Comparison of ENCODE assay signal across 9 cellular contexts in the genomic region with DNA sequence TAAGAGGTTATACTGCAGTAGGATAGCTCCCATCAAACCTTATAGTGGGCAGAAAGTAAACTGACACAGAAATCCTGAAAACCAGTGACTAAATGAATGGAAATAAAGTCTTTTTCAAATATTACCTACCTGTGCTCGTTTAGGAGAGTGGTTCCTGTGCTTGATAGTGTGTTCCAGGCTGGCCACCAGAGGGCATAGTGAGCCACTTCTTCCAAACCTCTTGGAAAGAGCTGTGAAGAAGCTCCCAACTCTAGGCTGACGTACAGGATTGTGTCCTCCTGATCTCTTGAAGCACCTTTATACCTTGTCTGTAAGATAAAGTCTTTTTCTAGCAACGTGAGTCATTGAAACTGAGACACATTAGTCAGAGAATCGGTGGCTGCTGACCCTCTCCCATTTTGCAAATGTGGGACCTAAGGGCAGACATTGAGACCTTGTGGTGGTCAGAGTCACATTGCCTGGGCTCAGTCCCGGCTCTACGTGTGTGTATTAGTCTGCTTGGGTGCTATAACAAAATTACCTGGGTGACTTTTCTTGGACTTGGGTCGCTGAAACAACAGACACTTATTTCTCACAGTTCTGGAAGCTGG. TPM values are rescaled to one million over a fixed set of nuclear protein-coding genes. Genes with fewer than 3 reads are reported as not detected.
DNase-seq lines count a peak whose midpoint lies in the region; ATAC-seq, FAIRE-seq and TF ChIP-seq lines count a peak whose summit lies in the region.
"Had no signal": no experiment of that assay in that cellular context is flagged by ENCODE, and none has a peak within 500 bp of the region (broad histone marks: within the 10 kb centered on the region; RNA-seq: fewer than 3 reads in every experiment).

No MANE protein-coding gene starts in this region.

- no peaks in the 10 kb centered on the region; the same call in 1 of the 2 replicates for H3K36me3 ChIP-seq in PC-9 (ENCODE audit: low read depth)
- peaks cover 0 to 8% (median 3%) of the 10 kb centered on the region in 3 donors for H3K36me3 ChIP-seq in pancreas

- ATAC-seq in GM18868 (IDR thresholded peaks at IDR 0.05; ENCODE audit: unreplicated experiment) (peak; percentile 86), pancreas (peak; percentile 70 to 90 (median 86)), HG03571 (IDR thresholded peaks at IDR 0.05; ENCODE audit: unreplicated experiment) (no peak)

- no peaks in the 10 kb centered on the region for H3K79me2 ChIP-seq in PC-9 (ENCODE audit: low read depth)

- TF ChIP-seq CTCF in AG09319 (IDR thresholded peaks at IDR 0.05; ENCODE audit: low read depth, low read length) (peak; percentile 90), PC-9 (conservative IDR thresholded peaks at IDR 0.05) (peak; percentile 79), pancreas (IDR thresholded peaks at IDR 0.05) (peak; percentile 56 to 76 (median 67))

- BruUV-seq in PC-9 (replicated peaks; lab: Mats Ljungman, UMichigan), result no TSS peak

- FAIRE-seq in pancreas (lab: Jason Lieb, UNC), result peak; percentile 20

- POLR2A ChIA-PET in PC-9 (lab: Charles Lee; ENCODE audit: unreplicated experiment), result no interaction called here

- WGBS in pancreas, 2 donors, result 53 to 56% methylated on average over 7 of the region's 7 CpGs

- H3K27ac ChIP-seq in PC-9, result no peak overlapping the region
- no peak overlapping the region for H3K27ac ChIP-seq in pancreas
- H3K27ac ChIP-seq: skin epidermis had no signal

- H3K9me2 ChIP-seq in PC-9 (ENCODE audit: insufficient read depth), result no peaks in the 10 kb centered on the region

- H4K20me1 ChIP-seq in PC-9 (ENCODE audit: insufficient read depth), result no peaks in the 10 kb centered on the region

- intact Hi-C loops in PC-9 (cut with micrococcal nuclease; ENCODE audit: unreplicated experiment) (loop anchor here (1.0 kb wide), 2 partner anchors 262 to 785 kb away; no protein-coding TSS in a partner anchor), pancreas (cut with DNase I) (loop anchor here in 2 of 3 donors (10.0 kb wide), 1 partner anchor 261 kb away; no protein-coding TSS in a partner anchor)

- H3K27me3 ChIP-seq in PC-9 (ENCODE audit: insufficient read depth, low read depth) (no peaks in the 10 kb centered on the region), pancreas (no peaks in the 10 kb centered on the region)

- H3K4me2 ChIP-seq in PC-9, result no peak overlapping the region

- H2AFZ ChIP-seq in PC-9, result no peak overlapping the region

- no peaks in the 10 kb centered on the region for H3K4me1 ChIP-seq in PC-9 (replicated peaks; ENCODE audit: insufficient read depth)
- no peaks in the 10 kb centered on the region for H3K4me1 ChIP-seq in pancreas

- CTCF ChIA-PET in PC-9 (lab: Charles Lee), result interaction anchor here (1.0 kb wide), 1 partner anchor 262 kb away, joined by 3 read pairs; no protein-coding TSS in a partner anchor

- H3K4me3 ChIP-seq in PC-9 (no peak overlapping the region), pancreas (no peak overlapping the region)
- H3K4me3 ChIP-seq: skin epidermis had no signal

- DNase-seq in AG09319 (ENCODE audit: extremely low read depth, low read depth) (no peak), KG1 (lab: John Stamatoyannopoulos, UW) (peak; percentile 3), PC-9 (peak; percentile 14 to 40), glomerular visceral epithelial cell (ENCODE audit: extremely low spot score) (peak; percentile 62), pancreas (peak in 5 of 6 donors; percentile 16 to 67 (median 54))
- DNase-seq in activated naive CD4-positive, alpha-beta T cell treated with anti-CD3 and anti-CD28 coated beads, Interleukin-2, amount 50 U/mL, for 16 hours, result peak; percentile 45

- H3F3A ChIP-seq in PC-9 (ENCODE audit: insufficient read depth, low read depth), result no peaks in the 10 kb centered on the region

- H3K9me3 ChIP-seq in PC-9 (ENCODE audit: insufficient read depth, low read depth) (no peaks in the 10 kb centered on the region), pancreas (no peaks in the 10 kb centered on the region)

RNA-seq across cellular contexts. Expression of gene TDP1, which starts 17.6 kb away (rescaled TPM):
- total RNA-seq in PC-9 (2021) (12.6 and 12.8 TPM in 2 replicates), pancreas (1 to 10 TPM; 4.9 to 9.5 (median 6.8) TPM)
- polyA plus RNA-seq in pancreas, result 1 to 10 TPM; 2.2 to 2.6 TPM

RNA-seq across cellular contexts. Expression of gene EFCAB11, which starts 18.8 kb away (rescaled TPM):
- 8.4 and 10.3 TPM in 2 replicates for total RNA-seq in PC-9 (2021)
- total RNA-seq in pancreas, result 1 to 10 TPM; 1.7 to 5.8 (median 2.6) TPM
- polyA plus RNA-seq in pancreas, result 1 to 10 TPM; 1.3 to 3.8 TPM
